ENCODE assay signal across 16 cellular contexts in genomic region chr6:133631421-133631820, GRCh38.
DNase-seq lines count a peak whose midpoint lies in the region; ATAC-seq, FAIRE-seq and TF ChIP-seq lines count a peak whose summit lies in the region.
"Had no signal": no experiment of that assay in that cellular context is flagged by ENCODE, and none has a peak within 500 bp of the region (broad histone marks: within the 10 kb centered on the region; RNA-seq: fewer than 3 reads in every experiment).

No MANE protein-coding gene starts in this region.

- intact Hi-C loops in A673 (cut with micrococcal nuclease; ENCODE audit: unreplicated experiment): no loop called here

- TF ChIP-seq CTCF in fibroblast of lung (conservative IDR thresholded peaks at IDR 0.05 in 1 of 2, IDR thresholded peaks at IDR 0.05 in 1 of 2; ENCODE audit: low read depth in 1 of 2, low read length in 2 of 2) (peak in 1 of 2 donors; percentile 38), A673 (conservative IDR thresholded peaks at IDR 0.05; ENCODE audit: low read depth, low read length) (no peak)

- CTCF ChIA-PET in A673 (lab: Charles Lee): no interaction called here

- no peak for ATAC-seq in effector memory CD8-positive, alpha-beta T cell (replicated peaks)
- ATAC-seq: heart right ventricle had no signal

- no peaks in the 10 kb centered on the region for H4K20me1 ChIP-seq in fibroblast of lung (ENCODE audit: control insufficient read depth, extremely low read depth, insufficient read depth, low read length)

- H3K27ac ChIP-seq in fibroblast of lung (ENCODE audit: insufficient read depth, low read length) (no peak overlapping the region), A673 (ENCODE audit: low read depth, low read length, poor library complexity, severe bottlenecking) (no peak overlapping the region)
- H3K27ac ChIP-seq: heart right ventricle had no signal

- DNase-seq in GM03348 (ENCODE audit: low spot score) (peak; percentile 46), RCC 7860 (ENCODE audit: low spot score) (peak; percentile 5), fibroblast of lung (ENCODE audit: low read depth in 2 of 2) (peak; percentile 69 to 73), renal cortical epithelial cell (ENCODE audit: low read depth) (peak; percentile 77), KG1 (lab: John Stamatoyannopoulos, UW) (no peak), A673 (ENCODE audit: low spot score) (no peak)
- no peak for DNase-seq in effector memory CD8-positive, alpha-beta T cell
- DNase-seq in activated CD4-positive, alpha-beta T cell treated with anti-CD3 and anti-CD28 coated beads, Interleukin-2, amount 50 U/mL, for 4 hours: no peak
- DNase-seq: activated CD4-positive, alpha-beta T cell treated with anti-CD3 and anti-CD28 coated beads for 4 hours; activated T-cell treated with anti-CD3 and anti-CD28 coated beads, Interleukin-2, amount 50 U/mL, for 24 hours; effector CD8-positive, alpha-beta T cell; heart right ventricle; NCI-H2171; substantia nigra had no signal

- H3K36me3 Mint-ChIP-seq in effector memory CD8-positive, alpha-beta T cell (ENCODE audit: insufficient read depth): no peaks in the 10 kb centered on the region

- no peak overlapping the region for H3K27ac Mint-ChIP-seq in effector memory CD8-positive, alpha-beta T cell
- H3K27ac Mint-ChIP-seq: activated T-cell treated with anti-CD3 and anti-CD28 coated beads, Interleukin-2, amount 50 U/mL, for 24 hours; T-helper 1 cell treated with Interleukin-12 subunit alpha and Interleukin-12 subunit beta and Interleukin-4 antibody, amounts not matched to agents 30 μg/mL and 1 μg/mL, for 36 hours had no signal

- no peak overlapping the region for H2AFZ ChIP-seq in fibroblast of lung (ENCODE audit: low read length)

- no peak overlapping the region for H3K4me3 Mint-ChIP-seq in effector memory CD8-positive, alpha-beta T cell
- H3K4me3 Mint-ChIP-seq: activated T-cell treated with anti-CD3 and anti-CD28 coated beads, Interleukin-2, amount 50 U/mL, for 24 hours; neural crest cell; T-helper 1 cell treated with Interleukin-12 subunit alpha and Interleukin-12 subunit beta and Interleukin-4 antibody, amounts not matched to agents 30 μg/mL and 1 μg/mL, for 36 hours had no signal

- H3K9me3 ChIP-seq in fibroblast of lung (ENCODE audit: control insufficient read depth, insufficient read depth, low read depth, low read length): no peaks in the 10 kb centered on the region
- no peaks in the 10 kb centered on the region for H3K9me3 ChIP-seq in A673 (ENCODE audit: low read depth, low read length, poor library complexity, severe bottlenecking)
- H3K9me3 ChIP-seq: heart right ventricle had no signal

- no peaks in the 10 kb centered on the region for H3K4me1 Mint-ChIP-seq in effector memory CD8-positive, alpha-beta T cell (ENCODE audit: low read depth in 2 of 2)
- H3K4me1 Mint-ChIP-seq: neural crest cell had no signal

- no peaks in the 10 kb centered on the region for H3K9me3 Mint-ChIP-seq in effector memory CD8-positive, alpha-beta T cell
- H3K9me3 Mint-ChIP-seq: activated T-cell treated with anti-CD3 and anti-CD28 coated beads, Interleukin-2, amount 50 U/mL, for 24 hours; neural crest cell; T-helper 1 cell treated with Interleukin-12 subunit alpha and Interleukin-12 subunit beta and Interleukin-4 antibody, amounts not matched to agents 30 μg/mL and 1 μg/mL, for 36 hours had no signal

- BruUV-seq in A673 (replicated peaks; lab: Mats Ljungman, UMichigan): no TSS peak

- H3K36me3 ChIP-seq in fibroblast of lung (ENCODE audit: control insufficient read depth, insufficient read depth, low read length) (no peaks in the 10 kb centered on the region), A673 (ENCODE audit: insufficient read depth, low read length, poor library complexity, severe bottlenecking) (no peaks in the 10 kb centered on the region)
- H3K36me3 ChIP-seq: heart right ventricle had no signal

- H3K4me2 ChIP-seq in fibroblast of lung (ENCODE audit: extremely low read depth, insufficient read depth, low read length): peak overlapping the region; percentile 58

- H3K79me2 ChIP-seq in fibroblast of lung (ENCODE audit: control insufficient read depth, insufficient read depth, low read length): no peaks in the 10 kb centered on the region

- H3K4me3 ChIP-seq in fibroblast of lung (replicated peaks in 1 of 4; ENCODE audit: control extremely low read depth in 1 of 4, insufficient read depth in 1 of 4, low read depth in 3 of 4, low read length in 4 of 4) (no peak overlapping the region), A673 (ENCODE audit: low read depth, low read length, poor library complexity, severe bottlenecking) (no peak overlapping the region)
- H3K4me3 ChIP-seq: heart right ventricle had no signal

- H3K27me3 ChIP-seq in fibroblast of lung (ENCODE audit: control insufficient read depth, insufficient read depth, low read length): no peaks in the 10 kb centered on the region
- peaks cover 91% of the 10 kb centered on the region for H3K27me3 ChIP-seq in A673 (replicated peaks; ENCODE audit: insufficient read depth, low read depth, low read length, poor library complexity)
- H3K27me3 ChIP-seq: heart right ventricle had no signal

- POLR2A ChIA-PET in A673 (lab: Charles Lee; ENCODE audit: low non-redundant PET): no interaction called here

- H3K4me1 ChIP-seq in fibroblast of lung (ENCODE audit: control insufficient read depth, extremely low read depth, insufficient read depth, low read length) (peaks cover 15% of the 10 kb centered on the region), A673 (ENCODE audit: insufficient read depth, low read length, poor library complexity, severe bottlenecking) (peaks cover 9% of the 10 kb centered on the region)
- H3K4me1 ChIP-seq: heart right ventricle had no signal

- FAIRE-seq in RCC 7860 (lab: Jason Lieb, UNC): no peak

- no peak overlapping the region for H3K9ac ChIP-seq in fibroblast of lung (ENCODE audit: insufficient read depth, low read length)

- H3K27me3 Mint-ChIP-seq in effector memory CD8-positive, alpha-beta T cell: no peaks in the 10 kb centered on the region

Comparison
In these comparisons a context has a peak if more than half of its experiments do, and no peak if none do; other contexts are left out.
1. DNase-seq: peak in GM03348 (single experiment), RCC 7860 (single experiment), fibroblast of lung (2 of 2) and renal cortical epithelial cell (single experiment); none in effector memory CD8-positive, alpha-beta T cell (0 of 3), KG1 (single experiment), A673 (single experiment) and activated CD4-positive, alpha-beta T cell treated with anti-CD3 and anti-CD28 coated beads, Interleukin-2, amount 50 U/mL, for 4 hours (0 of 2).